8 cellular contexts compared by ENCODE assay signal in the genomic region with DNA sequence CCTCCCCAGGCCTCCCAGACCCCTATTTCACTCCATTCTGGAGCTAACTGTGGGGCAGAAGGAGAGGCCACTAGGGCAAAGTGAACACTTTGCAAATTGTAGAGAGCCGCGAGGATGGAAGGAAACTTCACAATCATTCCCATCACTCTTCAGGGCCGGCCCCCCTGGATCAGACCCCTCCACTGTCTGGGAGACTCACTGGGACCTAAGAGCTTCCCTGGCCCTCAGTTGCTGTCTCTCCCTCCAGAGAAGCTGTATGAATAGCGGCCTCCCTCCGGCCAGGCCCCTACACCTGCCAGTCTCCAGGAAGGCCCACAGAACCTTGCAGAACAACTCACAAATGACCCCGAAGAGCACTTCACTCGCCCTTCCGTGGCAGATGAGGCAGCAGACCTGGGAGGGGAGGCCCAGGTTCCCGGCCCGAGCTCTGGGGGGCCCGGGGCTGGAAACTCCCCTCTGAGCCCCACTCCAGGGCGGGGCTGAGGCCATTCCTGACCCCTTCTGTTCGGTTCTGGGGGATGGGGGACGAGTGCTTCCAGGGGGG.
A peak's percentile ranks its signal among the peaks of the same experiment; 100 is the strongest.
DNase-seq lines count a peak whose midpoint lies in the region; ATAC-seq, FAIRE-seq and TF ChIP-seq lines count a peak whose summit lies in the region.

No MANE protein-coding gene starts in this region.

- in situ Hi-C loops in GM12878 (cut with MboI): no loop called here

- POLR2A ChIA-PET in GM12878 (lab: Charles Lee): no interaction called here

- SMC1A ChIA-PET in GM12878 (lab: Charles Lee; ENCODE audit: uncharacterized antibody, unreplicated experiment): interaction anchor here (1.4 kb wide), 2 partner anchors 10 to 27 kb away, joined by 3 to 4 read pairs; no protein-coding TSS in a partner anchor

- no peaks in the 10 kb centered on the region for H4K20me1 ChIP-seq in GM12878 (ENCODE audit: control insufficient read depth, insufficient read depth)

- TF ChIP-seq EP300 in GM12878 (IDR thresholded peaks at IDR 0.05; ENCODE audit: borderline replicate concordance in 1 of 2, control insufficient read depth in 1 of 2, low read depth in 2 of 2, low read length in 2 of 2): no peak

- H3K9me3 ChIP-seq in GM12878 (replicated peaks; ENCODE audit: control insufficient read depth, insufficient read depth, low read length): no peaks in the 10 kb centered on the region
- no peaks in the 10 kb centered on the region for H3K9me3 ChIP-seq in right lobe of liver

- no peak for TF ChIP-seq RAD21 in GM12878 (IDR thresholded peaks at IDR 0.05; ENCODE audit: insufficient read depth, low read depth, low read length)

- H3K4me3 ChIP-seq in GM12878 (peak overlapping the region; percentile 59; the same call in 1 of the 2 replicates), right lobe of liver (peak overlapping the region; percentile 26 to 35 (median 33))

- H3K4me2 ChIP-seq in GM12878 (ENCODE audit: control insufficient read depth, insufficient read depth): peak overlapping the region; percentile 95

- ATAC-seq in GM12878: peak; percentile 8; the same call in 2 of the 3 replicates
- ATAC-seq in right lobe of liver: no peak
- ATAC-seq in HG02884 (IDR thresholded peaks at IDR 0.05; ENCODE audit: unreplicated experiment): no peak

- H2AFZ ChIP-seq in GM12878 (ENCODE audit: control insufficient read depth, low read depth, low read length): peak overlapping the region; percentile 75; the same call in 1 of the 2 replicates

- intact Hi-C loops in GM12878 (cut with micrococcal nuclease; ENCODE audit: unreplicated experiment): loop anchor here (5.0 kb wide), 1 partner anchor 48 kb away; no protein-coding TSS in a partner anchor
- intact Hi-C loops in right lobe of liver (cut with DNase I): loop anchor here (5.0 to 10.0 kb wide), 2 partner anchors 143 to 235 kb away; a partner anchor contains a TSS

- CTCF ChIA-PET in GM12878 (lab: Yijun Ruan, JAX): interaction anchor here (1.3 to 1.8 kb wide), 4 partner anchors 63 to 179 kb away, joined by 3 to 5 read pairs (median 4); no protein-coding TSS in a partner anchor

- H3K79me2 ChIP-seq in GM12878 (ENCODE audit: control insufficient read depth, insufficient read depth, low read length): no peaks in the 10 kb centered on the region

- BruUV-seq in GM12878 (replicated peaks; lab: Mats Ljungman, UMichigan): no TSS peak

- no peak overlapping the region for H3K27ac ChIP-seq in GM12878 (ENCODE audit: control insufficient read depth, insufficient read depth)
- H3K27ac ChIP-seq in right lobe of liver: peak overlapping the region; percentile 72 to 89 (median 73)
- peak overlapping the region; percentile 97 for H3K27ac ChIP-seq in temporal lobe (ENCODE audit: low read depth, low read length)

- TF ChIP-seq CTCF in GM12878 (IDR thresholded peaks at IDR 0.05 in 2 of 3, conservative IDR thresholded peaks at IDR 0.05 in 1 of 3; ENCODE audit: control insufficient read depth in 2 of 3, extremely low read depth in 1 of 3, insufficient read depth in 1 of 3, low read depth in 3 of 3, low read length in 3 of 3): no peak
- TF ChIP-seq CTCF in right lobe of liver (IDR thresholded peaks at IDR 0.05): no peak

- DNase-seq in NCI-H1417 (lab: John Stamatoyannopoulos, UW) (peak in 2 of 3 experiments; percentile 79 to 84), NCI-H1417 treated with DMSO at 0.1 percent for 48 hours (lab: John Stamatoyannopoulos, UW) (no peak), GM12878 (ENCODE audit: low read depth, low spot score) (no peak), right lobe of liver (peak in 2 of 3 donors; percentile 37 to 49), GM19240 (ENCODE audit: insufficient read length, low spot score) (no peak), superior temporal gyrus (ENCODE audit: extremely low spot score) (no peak)

- TF ChIP-seq POLR2A in GM12878 (IDR thresholded peaks at IDR 0.05; ENCODE audit: low read depth, low read length) (no peak), right lobe of liver (IDR thresholded peaks at IDR 0.05) (no peak)

- H3K4me1 ChIP-seq in GM12878 (ENCODE audit: control insufficient read depth, insufficient read depth, low read length) (peaks cover 12% of the 10 kb centered on the region), right lobe of liver (peaks cover 4 to 69% (median 27%) of the 10 kb centered on the region in 4 donors)

- 41% methylated on average over 14 of the region's 14 CpGs for WGBS in GM12878 (ENCODE audit: insufficient coverage, insufficient replicate concordance, low lambda C conversion rate, missing lambda C conversion rate)
- WGBS in right lobe of liver (ENCODE audit: insufficient coverage, low coverage, low lambda C conversion rate, missing lambda C conversion rate): 22% methylated on average over 8 of the region's 14 CpGs

- FAIRE-seq in GM12878 (lab: Jason Lieb, UNC): no peak

- H3K36me3 ChIP-seq in GM12878 (ENCODE audit: control insufficient read depth in 2 of 2, insufficient read depth in 2 of 2, low read length in 1 of 2) (no peaks in the 10 kb centered on the region), right lobe of liver (no peaks in the 10 kb centered on the region)

- RAD21 ChIA-PET in GM12878 (lab: Charles Lee; ENCODE audit: unreplicated experiment): interaction anchor here (1.1 to 1.5 kb wide), 2 partner anchors 180 to 304 kb away, joined by 3 to 7 read pairs; no protein-coding TSS in a partner anchor

- peak overlapping the region; percentile 49; the same call in 1 of the 2 replicates for H3K9ac ChIP-seq in GM12878 (ENCODE audit: control insufficient read depth, insufficient read depth, low read length)

- H3K27me3 ChIP-seq in GM12878 (replicated peaks in 1 of 2; ENCODE audit: control insufficient read depth in 2 of 2, insufficient read depth in 2 of 2, low read length in 1 of 2) (no peaks in the 10 kb centered on the region), right lobe of liver (no peaks in the 10 kb centered on the region)

TF ChIP-seq in GM12878, 131 proteins besides CTCF, POLR2A, EP300 and RAD21 (continues in another document):
- TF ChIP-seq ZNF207 (IDR thresholded peaks at IDR 0.05; ENCODE audit: borderline replicate concordance) (no peak), ZNF274 (IDR thresholded peaks at IDR 0.05; ENCODE audit: insufficient read depth, insufficient read length) (no peak), SRF (IDR thresholded peaks at IDR 0.05; ENCODE audit: low read depth in 2 of 2, low read length in 2 of 2) (no peak), CEBPB (IDR thresholded peaks at IDR 0.05; ENCODE audit: borderline replicate concordance in 1 of 2, low read depth in 2 of 2, low read length in 2 of 2) (no peak), FOS (IDR thresholded peaks at IDR 0.05; ENCODE audit: borderline replicate concordance, extremely low read depth, insufficient read length) (no peak), ESRRA (IDR thresholded peaks at IDR 0.05; ENCODE audit: low read length) (no peak), MXI1 (IDR thresholded peaks at IDR 0.05; ENCODE audit: low read depth, low read length) (no peak)
- TF ChIP-seq, protein P1, sequence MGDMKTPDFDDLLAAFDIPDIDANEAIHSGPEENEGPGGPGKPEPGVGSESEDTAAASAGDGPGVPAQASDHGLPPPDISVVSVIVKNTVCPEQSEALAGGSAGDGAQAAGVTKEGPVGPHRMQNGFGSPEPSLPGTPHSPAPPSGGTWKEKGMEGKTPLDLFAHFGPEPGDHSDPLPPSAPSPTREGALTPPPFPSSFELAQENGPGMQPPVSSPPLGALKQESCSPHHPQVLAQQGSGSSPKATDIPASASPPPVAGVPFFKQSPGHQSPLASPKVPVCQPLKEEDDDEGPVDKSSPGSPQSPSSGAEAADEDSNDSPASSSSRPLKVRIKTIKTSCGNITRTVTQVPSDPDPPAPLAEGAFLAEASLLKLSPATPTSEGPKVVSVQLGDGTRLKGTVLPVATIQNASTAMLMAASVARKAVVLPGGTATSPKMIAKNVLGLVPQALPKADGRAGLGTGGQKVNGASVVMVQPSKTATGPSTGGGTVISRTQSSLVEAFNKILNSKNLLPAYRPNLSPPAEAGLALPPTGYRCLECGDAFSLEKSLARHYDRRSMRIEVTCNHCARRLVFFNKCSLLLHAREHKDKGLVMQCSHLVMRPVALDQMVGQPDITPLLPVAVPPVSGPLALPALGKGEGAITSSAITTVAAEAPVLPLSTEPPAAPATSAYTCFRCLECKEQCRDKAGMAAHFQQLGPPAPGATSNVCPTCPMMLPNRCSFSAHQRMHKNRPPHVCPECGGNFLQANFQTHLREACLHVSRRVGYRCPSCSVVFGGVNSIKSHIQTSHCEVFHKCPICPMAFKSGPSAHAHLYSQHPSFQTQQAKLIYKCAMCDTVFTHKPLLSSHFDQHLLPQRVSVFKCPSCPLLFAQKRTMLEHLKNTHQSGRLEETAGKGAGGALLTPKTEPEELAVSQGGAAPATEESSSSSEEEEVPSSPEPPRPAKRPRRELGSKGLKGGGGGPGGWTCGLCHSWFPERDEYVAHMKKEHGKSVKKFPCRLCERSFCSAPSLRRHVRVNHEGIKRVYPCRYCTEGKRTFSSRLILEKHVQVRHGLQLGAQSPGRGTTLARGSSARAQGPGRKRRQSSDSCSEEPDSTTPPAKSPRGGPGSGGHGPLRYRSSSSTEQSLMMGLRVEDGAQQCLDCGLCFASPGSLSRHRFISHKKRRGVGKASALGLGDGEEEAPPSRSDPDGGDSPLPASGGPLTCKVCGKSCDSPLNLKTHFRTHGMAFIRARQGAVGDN (IDR thresholded peaks at IDR 0.05): no peak

Comparison
In these comparisons a context has a peak if more than half of its experiments do, and no peak if none do; other contexts are left out.
1. DNase-seq: peak in NCI-H1417 (2 of 3) and right lobe of liver (2 of 3); none in NCI-H1417 treated with DMSO at 0.1 percent for 48 hours (single experiment), GM12878 (single experiment), GM19240 (single experiment) and superior temporal gyrus (single experiment).